ENCODE assay signal across 27 cellular contexts in the genomic region with DNA sequence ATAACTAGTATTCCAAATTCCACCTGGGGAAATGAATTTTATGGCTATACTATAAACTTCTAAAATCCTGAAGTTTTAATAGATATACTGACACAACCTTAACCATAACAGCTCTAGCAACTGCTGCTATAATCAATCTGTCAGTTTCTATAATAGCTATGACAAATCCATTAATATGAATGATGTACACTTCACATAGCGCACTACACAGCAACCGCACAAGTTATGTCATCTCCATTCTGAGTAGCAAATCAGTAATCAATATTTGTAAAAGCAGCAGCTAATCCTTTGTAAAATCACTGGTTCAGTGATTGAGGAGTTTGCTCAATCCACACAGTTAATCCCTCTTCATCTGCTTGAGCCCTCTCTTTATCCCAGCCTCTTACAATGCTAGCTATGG.
"Had no signal": no experiment of that assay in that cellular context is flagged by ENCODE, and none has a peak within 500 bp of the region (broad histone marks: within the 10 kb centered on the region; RNA-seq: fewer than 3 reads in every experiment).

No MANE protein-coding gene starts in this region.

- DNase-seq: dermis blood vessel endothelial cell; effector memory CD4-positive, alpha-beta T cell; erythroblast; gastrocnemius medialis; head of caudate nucleus; left ventricle myocardium superior; lower lobe of right lung; naive thymus-derived CD8-positive, alpha-beta T cell; nephron progenitor cell; stimulated activated CD4-positive, alpha-beta T cell treated with anti-CD3 and anti-CD28 coated beads, Interleukin-12 subunit alpha, Interleukin-12 subunit beta, amount 100 ng/mL, for 4 hours; stimulated activated CD4-positive, alpha-beta T cell treated with anti-CD3 and anti-CD28 coated beads, Interleukin-1b, Interleukin-23, amount 100 ng/mL, for 48 hours; stimulated activated CD4-positive, alpha-beta T cell treated with anti-CD3 and anti-CD28 coated beads, Interleukin-4, amount 100 ng/mL, for 1 hour; stimulated activated CD8-positive, alpha-beta memory T cell treated with anti-CD3 and anti-CD28 coated beads, Interleukin-4, amount 100 ng/mL, for 48 hours; stimulated activated naive CD4-positive, alpha-beta T cell; stimulated activated naive CD8-positive, alpha-beta T cell treated with anti-CD3 and anti-CD28 coated beads, Interleukin-15, amount 100 ng/mL, for 72 hours; transverse colon; upper lobe of right lung; uterus had no signal

- H3K36me3 ChIP-seq: gastrocnemius medialis, lower lobe of right lung, right atrium auricular region, suprapubic skin, transverse colon, upper lobe of right lung, uterus had no signal

- H3K27me3 Mint-ChIP-seq: naive thymus-derived CD8-positive, alpha-beta T cell; progenitor cell of endocrine pancreas; stimulated activated naive CD8-positive, alpha-beta T cell treated with anti-CD3 and anti-CD28 coated beads, Interleukin-15, amount 100 ng/mL, for 72 hours had no signal

- H3K27ac ChIP-seq: coronary artery, gastrocnemius medialis, lower lobe of right lung, parathyroid adenoma, right atrium auricular region, suprapubic skin, transverse colon, upper lobe of right lung, uterus had no signal

- H3K9me3 Mint-ChIP-seq: stimulated activated naive CD8-positive, alpha-beta T cell treated with anti-CD3 and anti-CD28 coated beads, Interleukin-15, amount 100 ng/mL, for 72 hours had no signal

- ATAC-seq: gastrocnemius medialis; left ventricle myocardium superior; lower lobe of right lung; naive thymus-derived CD8-positive, alpha-beta T cell; sciatic nerve; stimulated activated naive CD8-positive, alpha-beta T cell treated with anti-CD3 and anti-CD28 coated beads, Interleukin-15, amount 100 ng/mL, for 72 hours; upper lobe of right lung had no signal

- H3K4me3 ChIP-seq: coronary artery, gastrocnemius medialis, lower lobe of right lung, right atrium auricular region, smooth muscle cell, suprapubic skin, transverse colon, upper lobe of right lung, uterus had no signal

- H3K9me3 ChIP-seq: gastrocnemius medialis, right atrium auricular region, suprapubic skin, upper lobe of right lung, uterus had no signal

- H3K27me3 ChIP-seq: gastrocnemius medialis, right atrium auricular region, suprapubic skin, transverse colon, upper lobe of right lung, uterus had no signal

- H3K27ac Mint-ChIP-seq: naive thymus-derived CD8-positive, alpha-beta T cell; nephron progenitor cell; progenitor cell of endocrine pancreas; stimulated activated naive CD8-positive, alpha-beta T cell treated with anti-CD3 and anti-CD28 coated beads, Interleukin-15, amount 100 ng/mL, for 72 hours had no signal

- FAIRE-seq: endometrium, keratinocyte had no signal

- H3K4me1 ChIP-seq: gastrocnemius medialis, lower lobe of right lung, parathyroid adenoma, right atrium auricular region, suprapubic skin, transverse colon, upper lobe of right lung, uterus had no signal

- H3K4me3 Mint-ChIP-seq: naive thymus-derived CD8-positive, alpha-beta T cell; nephron progenitor cell; stimulated activated naive CD8-positive, alpha-beta T cell treated with anti-CD3 and anti-CD28 coated beads, Interleukin-15, amount 100 ng/mL, for 72 hours had no signal

- H3K4me1 Mint-ChIP-seq: naive thymus-derived CD8-positive, alpha-beta T cell; nephron progenitor cell; stimulated activated naive CD8-positive, alpha-beta T cell treated with anti-CD3 and anti-CD28 coated beads, Interleukin-15, amount 100 ng/mL, for 72 hours had no signal

- H3K9ac ChIP-seq: parathyroid adenoma had no signal
